22 cellular contexts compared by ENCODE assay signal in the genomic region with DNA sequence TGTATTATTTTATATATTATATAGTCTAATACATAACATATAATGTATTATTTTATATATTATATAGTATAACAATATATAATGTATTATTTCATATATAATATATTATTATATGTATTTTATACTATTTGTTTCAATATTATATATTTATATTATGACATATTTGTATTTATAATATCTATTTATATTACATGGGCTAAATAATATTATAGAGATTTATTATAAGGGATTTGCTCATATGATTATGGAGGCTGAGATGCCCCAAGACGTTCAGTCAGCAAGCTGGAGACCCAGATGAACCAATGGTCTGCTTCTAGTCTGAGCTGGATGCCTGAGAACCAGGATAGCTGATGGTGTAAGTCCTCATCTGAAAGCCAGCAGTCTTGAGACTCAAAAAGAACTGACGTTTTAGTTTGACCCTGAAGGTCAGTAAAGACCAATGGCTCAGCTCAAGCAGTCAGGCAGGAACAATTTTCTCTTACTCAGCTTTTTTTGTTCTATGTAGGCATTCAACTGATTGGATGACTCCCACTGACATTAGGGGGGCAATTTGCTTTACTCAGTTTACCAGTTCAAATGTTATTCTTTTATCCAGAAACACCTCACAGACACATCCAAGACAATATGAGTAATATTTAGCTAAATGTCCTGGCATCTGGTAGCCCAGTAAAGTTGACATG.
"Had no signal": no experiment of that assay in that cellular context is flagged by ENCODE, and none has a peak within 500 bp of the region (broad histone marks: within the 10 kb centered on the region; RNA-seq: fewer than 3 reads in every experiment).

No MANE protein-coding gene starts in this region.

- H3K27ac ChIP-seq: colonic mucosa, dorsolateral prefrontal cortex, esophagus muscularis mucosa, foreskin keratinocyte, gastrocnemius medialis, heart right ventricle, left lung, lower lobe of right lung had no signal

- H3K9me3 ChIP-seq: colonic mucosa, esophagus muscularis mucosa, gastrocnemius medialis, heart right ventricle, left lung, lower lobe of right lung had no signal

- H3K4me3 ChIP-seq: colonic mucosa, dorsolateral prefrontal cortex, esophagus muscularis mucosa, gastrocnemius medialis, heart right ventricle, left lung, lower lobe of right lung had no signal

- FAIRE-seq: endothelial cell of umbilical vein, islet of Langerhans, keratinocyte had no signal

- H3K36me3 Mint-ChIP-seq: naive thymus-derived CD4-positive, alpha-beta T cell had no signal

- H3K27me3 Mint-ChIP-seq: naive thymus-derived CD4-positive, alpha-beta T cell had no signal

- ATAC-seq: foreskin keratinocyte; gastrocnemius medialis; heart right ventricle; left cardiac atrium; left lung; left ventricle myocardium superior; lower lobe of right lung; naive thymus-derived CD4-positive, alpha-beta T cell had no signal

- H3K27ac Mint-ChIP-seq: naive thymus-derived CD4-positive, alpha-beta T cell had no signal

- H3K4me1 ChIP-seq: colonic mucosa, esophagus muscularis mucosa, foreskin keratinocyte, heart right ventricle, left lung, lower lobe of right lung had no signal

- DNase-seq: colonic mucosa; dermis blood vessel endothelial cell; dorsolateral prefrontal cortex; effector CD4-positive, alpha-beta T cell; effector memory CD4-positive, alpha-beta T cell; foreskin keratinocyte; gastrocnemius medialis; glutamatergic neuron; head of caudate nucleus; heart right ventricle; hippocampal formation; left cardiac atrium; left lung; left ventricle myocardium superior; lower lobe of right lung; mesenchymal stem cell; midbrain; naive thymus-derived CD4-positive, alpha-beta T cell had no signal

- H3K4me1 Mint-ChIP-seq: naive thymus-derived CD4-positive, alpha-beta T cell had no signal

- H3K4me3 Mint-ChIP-seq: naive thymus-derived CD4-positive, alpha-beta T cell had no signal
